In genomic region chr14:69079188-69079742, GRCh38 we compare ENCODE assay signal across 10 cellular contexts.
DNase-seq lines count a peak whose midpoint lies in the region; ATAC-seq and TF ChIP-seq lines count a peak whose summit lies in the region.
"Had no signal": no experiment of that assay in that cellular context is flagged by ENCODE, and none has a peak within 500 bp of the region (broad histone marks: within the 10 kb centered on the region; RNA-seq: fewer than 3 reads in every experiment).

No MANE protein-coding gene starts in this region.

- H3K27ac Mint-ChIP-seq in CD4-positive, CD25-positive, alpha-beta regulatory T cell: peak overlapping the region in 2 of 3 donors; percentile 4 to 8
- H3K27ac Mint-ChIP-seq in nephron: peak overlapping the region; percentile 82 to 94 (median 94)
- H3K27ac Mint-ChIP-seq: activated CD4-positive, alpha-beta memory T cell treated with anti-CD3 and anti-CD28 coated beads for 36 hours had no signal

- no peak for ATAC-seq in CD4-positive, CD25-positive, alpha-beta regulatory T cell (ENCODE audit: low read depth in 2 of 2)
- ATAC-seq in GM19328 (IDR thresholded peaks at IDR 0.05; ENCODE audit: unreplicated experiment): no peak

- peaks cover 54% of the 10 kb centered on the region for H3K36me3 ChIP-seq in CD4-positive, CD25-positive, alpha-beta regulatory T cell (ENCODE audit: control insufficient read depth, insufficient read depth, low read length)
- no peaks in the 10 kb centered on the region for H3K36me3 ChIP-seq in fibroblast of lung (ENCODE audit: control insufficient read depth, insufficient read depth, low read length)

- no peaks in the 10 kb centered on the region for H3K27me3 ChIP-seq in CD4-positive, CD25-positive, alpha-beta regulatory T cell (ENCODE audit: control insufficient read depth, insufficient read depth, low read length)
- H3K27me3 ChIP-seq in fibroblast of lung (ENCODE audit: control insufficient read depth, insufficient read depth, low read length): no peaks in the 10 kb centered on the region

- no peak overlapping the region for H3K4me3 Mint-ChIP-seq in CD4-positive, CD25-positive, alpha-beta regulatory T cell
- no peak overlapping the region for H3K4me3 Mint-ChIP-seq in nephron
- H3K4me3 Mint-ChIP-seq: activated CD4-positive, alpha-beta memory T cell treated with anti-CD3 and anti-CD28 coated beads for 36 hours had no signal

- peaks cover 0 to 1% (median 0%) of the 10 kb centered on the region in 7 donors for H3K9me3 Mint-ChIP-seq in CD4-positive, CD25-positive, alpha-beta regulatory T cell
- no peaks in the 10 kb centered on the region for H3K9me3 Mint-ChIP-seq in nephron
- H3K9me3 Mint-ChIP-seq: activated CD4-positive, alpha-beta memory T cell treated with anti-CD3 and anti-CD28 coated beads for 36 hours had no signal

- no peak for TF ChIP-seq CTCF in fibroblast of lung (conservative IDR thresholded peaks at IDR 0.05 in 1 of 2, IDR thresholded peaks at IDR 0.05 in 1 of 2; ENCODE audit: low read depth in 1 of 2, low read length in 2 of 2)
- no peak for TF ChIP-seq CTCF in nephron (IDR thresholded peaks at IDR 0.05; ENCODE audit: unreplicated experiment in 3 of 3)

- no peak overlapping the region for H3K4me3 ChIP-seq in CD4-positive, CD25-positive, alpha-beta regulatory T cell (ENCODE audit: low read depth, low read length)
- H3K4me3 ChIP-seq in fibroblast of lung (replicated peaks in 1 of 4; ENCODE audit: control extremely low read depth in 1 of 4, insufficient read depth in 1 of 4, low read depth in 3 of 4, low read length in 4 of 4): no peak overlapping the region

- H2AFZ ChIP-seq in fibroblast of lung (ENCODE audit: low read length): no peak overlapping the region

- no peaks in the 10 kb centered on the region for H3K4me1 ChIP-seq in CD4-positive, CD25-positive, alpha-beta regulatory T cell (ENCODE audit: control insufficient read depth, insufficient read depth, low read length, poor library complexity, severe bottlenecking)
- H3K4me1 ChIP-seq in fibroblast of lung (ENCODE audit: control insufficient read depth, extremely low read depth, insufficient read depth, low read length): peaks cover 14% of the 10 kb centered on the region

- no peaks in the 10 kb centered on the region for H4K20me1 ChIP-seq in fibroblast of lung (ENCODE audit: control insufficient read depth, extremely low read depth, insufficient read depth, low read length)

- H3K36me3 Mint-ChIP-seq in CD4-positive, CD25-positive, alpha-beta regulatory T cell: peaks cover 36% of the 10 kb centered on the region
- peaks cover 50% of the 10 kb centered on the region for H3K36me3 Mint-ChIP-seq in nephron (ENCODE audit: low read depth)

- no peak for DNase-seq in CD4-positive, CD25-positive, alpha-beta regulatory T cell
- DNase-seq in RPMI7951 (ENCODE audit: low read depth) (peak; percentile 67), fibroblast of lung (ENCODE audit: low read depth in 2 of 2) (peak; percentile 76 to 95), midbrain (lab: John Stamatoyannopoulos, UW) (no peak), caudate nucleus (lab: John Stamatoyannopoulos, UW) (no peak), NCI-H146 treated with DMSO at 0.1 percent for 48 hours (lab: John Stamatoyannopoulos, UW; ENCODE audit: unreplicated experiment) (no peak)
- DNase-seq: activated CD4-positive, alpha-beta memory T cell treated with anti-CD3 and anti-CD28 coated beads for 36 hours; NCI-H2171 treated with DMSO at 0.1 percent for 48 hours had no signal

- H3K79me2 ChIP-seq in fibroblast of lung (ENCODE audit: control insufficient read depth, insufficient read depth, low read length): peaks cover 2% of the 10 kb centered on the region

- H3K27ac ChIP-seq in CD4-positive, CD25-positive, alpha-beta regulatory T cell (ENCODE audit: insufficient read depth, low read length, poor library complexity, severe bottlenecking): no peak overlapping the region
- peak overlapping the region; percentile 83 for H3K27ac ChIP-seq in fibroblast of lung (ENCODE audit: insufficient read depth, low read length)
- no peak overlapping the region for H3K27ac ChIP-seq in caudate nucleus (ENCODE audit: low read depth, low read length)

- H3K9ac ChIP-seq in fibroblast of lung (ENCODE audit: insufficient read depth, low read length): peak overlapping the region; percentile 21

- no peaks in the 10 kb centered on the region for H3K27me3 Mint-ChIP-seq in CD4-positive, CD25-positive, alpha-beta regulatory T cell
- no peaks in the 10 kb centered on the region for H3K27me3 Mint-ChIP-seq in nephron (ENCODE audit: low read depth)
- H3K27me3 Mint-ChIP-seq: activated CD4-positive, alpha-beta memory T cell treated with anti-CD3 and anti-CD28 coated beads for 36 hours had no signal

- H3K4me2 ChIP-seq in fibroblast of lung (ENCODE audit: extremely low read depth, insufficient read depth, low read length): peak overlapping the region; percentile 42

- no peaks in the 10 kb centered on the region for H3K9me3 ChIP-seq in CD4-positive, CD25-positive, alpha-beta regulatory T cell (ENCODE audit: control insufficient read depth in 2 of 2, low read length in 2 of 2)
- H3K9me3 ChIP-seq in fibroblast of lung (ENCODE audit: control insufficient read depth, insufficient read depth, low read depth, low read length): no peaks in the 10 kb centered on the region

- H3K4me1 Mint-ChIP-seq in CD4-positive, CD25-positive, alpha-beta regulatory T cell: peaks cover 4 to 21% (median 15%) of the 10 kb centered on the region in 4 donors
- peaks cover 24% of the 10 kb centered on the region for H3K4me1 Mint-ChIP-seq in nephron

Comparison
In these comparisons a context has a peak if more than half of its experiments do, and no peak if none do; other contexts are left out.
1. DNase-seq: peak in RPMI7951 (single experiment) and fibroblast of lung (2 of 2); none in CD4-positive, CD25-positive, alpha-beta regulatory T cell (0 of 3), midbrain (single experiment), caudate nucleus (0 of 61) and NCI-H146 treated with DMSO at 0.1 percent for 48 hours (single experiment).